ENCODE assay signal across 8 cellular contexts in the genomic region with DNA sequence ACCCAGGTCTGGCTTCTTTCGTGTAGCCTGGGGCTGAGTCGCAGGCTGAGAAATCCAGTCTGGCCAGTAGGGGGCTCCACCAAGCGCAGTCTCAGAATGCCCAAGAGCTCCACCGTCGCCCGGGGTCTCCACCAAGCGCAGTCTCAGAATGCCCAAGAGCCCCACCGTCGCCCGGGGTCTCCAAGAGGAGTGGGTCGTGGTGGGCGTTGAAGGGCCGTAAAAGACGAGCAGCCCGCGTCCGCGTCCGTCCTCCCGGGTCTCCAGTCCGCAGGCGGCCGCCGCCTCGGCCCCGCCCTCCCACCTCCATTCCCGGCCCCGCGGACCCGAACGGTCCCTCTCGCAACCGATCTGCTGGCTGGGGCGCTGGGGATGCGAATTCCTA. TPM values are rescaled to one million over a fixed set of nuclear protein-coding genes. Genes with fewer than 3 reads are reported as not detected.
DNase-seq lines count a peak whose midpoint lies in the region; TF ChIP-seq lines count a peak whose summit lies in the region.

No MANE protein-coding gene starts in this region.

- H3K9me3 ChIP-seq in SU-DHL-6 (ENCODE audit: insufficient read depth, low read length), result no peaks in the 10 kb centered on the region
- H3K9me3 ChIP-seq in tibial nerve, result no peaks in the 10 kb centered on the region

- DNase-seq in HCEC 1CT (peak; percentile 82), M059J (ENCODE audit: low read depth) (peak; percentile 84), cardiac septum (ENCODE audit: low spot score) (peak; percentile 95), pons (ENCODE audit: low spot score) (peak; percentile 82), tibial nerve (ENCODE audit: low spot score in 2 of 2) (peak; percentile 85 to 92)
- DNase-seq in activated naive CD8-positive, alpha-beta T cell treated with anti-CD3 and anti-CD28 coated beads, Interleukin-2, amount 50 U/mL, for 16 hours (ENCODE audit: low read depth, low spot score), result peak; percentile 72

- intact Hi-C loops in cardiac septum (cut with DNase I), result loop anchor here (5.0 to 10.0 kb wide), 3 partner anchors 93 to 525 kb away; partner anchors contain the start of genes CASP2 and TCAF1

- no peaks in the 10 kb centered on the region for H4K20me1 ChIP-seq in SU-DHL-6 (ENCODE audit: low read depth, low read length)

- H3K4me2 ChIP-seq in SU-DHL-6 (ENCODE audit: low read depth, low read length, poor library complexity, severe bottlenecking), result peak overlapping the region; percentile 77

- no peak for TF ChIP-seq POLR2A in tibial nerve (IDR thresholded peaks at IDR 0.05)

- peak; percentile 84 for TF ChIP-seq CTCF in SU-DHL-6 (IDR thresholded peaks at IDR 0.05; ENCODE audit: insufficient read depth, low read length, poor library complexity, severe bottlenecking)
- peak; percentile 84 to 95 (median 92) for TF ChIP-seq CTCF in tibial nerve (IDR thresholded peaks at IDR 0.05)

- no peak for TF ChIP-seq EP300 in tibial nerve (IDR thresholded peaks at IDR 0.05)

- no peaks in the 10 kb centered on the region for H3K27me3 ChIP-seq in SU-DHL-6 (ENCODE audit: low read length)
- no peaks in the 10 kb centered on the region for H3K27me3 ChIP-seq in tibial nerve

- H3K4me1 ChIP-seq in tibial nerve, result peaks cover 0 to 57% (median 36%) of the 10 kb centered on the region in 4 donors

- no peaks in the 10 kb centered on the region for H3K36me3 ChIP-seq in SU-DHL-6 (ENCODE audit: low read length)
- H3K36me3 ChIP-seq in tibial nerve, result no peaks in the 10 kb centered on the region

- H3K9ac ChIP-seq in SU-DHL-6 (ENCODE audit: low read length), result peak overlapping the region; percentile 69

- H2AFZ ChIP-seq in SU-DHL-6 (ENCODE audit: low read depth, low read length, severe bottlenecking), result peak overlapping the region; percentile 95

- 0 to 1% methylated on average over 18 to 24 of the region's 35 CpGs for WGBS in tibial nerve, 2 donors

- H3K79me2 ChIP-seq in SU-DHL-6 (ENCODE audit: insufficient read depth, low read length), result no peaks in the 10 kb centered on the region

- H3K4me3 ChIP-seq in GM08714 (ENCODE audit: low read length) (peak overlapping the region; percentile 95), SU-DHL-6 (ENCODE audit: insufficient read depth, low read length, poor library complexity, severe bottlenecking) (peak overlapping the region; percentile 65), tibial nerve (peak overlapping the region; percentile 70 to 94 (median 84))

- no peak overlapping the region for H3K27ac ChIP-seq in SU-DHL-6 (ENCODE audit: low read depth, low read length)
- H3K27ac ChIP-seq in tibial nerve, result peak overlapping the region; percentile 89 to 99 (median 97)

- no peaks in the 10 kb centered on the region for H3K9me2 ChIP-seq in SU-DHL-6 (replicated peaks; ENCODE audit: insufficient read depth, low read length)

- H3F3A ChIP-seq in SU-DHL-6 (ENCODE audit: insufficient read depth), result no peaks in the 10 kb centered on the region

RNA-seq across cellular contexts. Expression of gene ZYX, which starts 0.9 kb away (rescaled TPM):
- 75.9 and 108 TPM in 2 replicates for total RNA-seq in M059J (2014; rRNA removed; shearing (Covaris generic))
- total RNA-seq in cardiac septum (126 TPM), tibial nerve (10 to 100 TPM; 57.5 to 96.9 (median 72.7) TPM)

RNA-seq across cellular contexts. Expression of gene FAM131B, which starts 17.7 kb away (rescaled TPM):
- total RNA-seq in M059J (2014; rRNA removed; shearing (Covaris generic)), result 0.79 and 1.5 TPM in 2 replicates
- 0.19 TPM for total RNA-seq in cardiac septum
- 1 to 10 TPM; 1.2 to 9.0 (median 1.5) TPM for total RNA-seq in tibial nerve

RNA-seq across cellular contexts. Expression of gene EPHA1, which starts 28.4 kb away (rescaled TPM):
- total RNA-seq in M059J (2014; rRNA removed; shearing (Covaris generic)), result 0.20 and 0.30 TPM in 2 replicates
- total RNA-seq in cardiac septum (not detected), tibial nerve (1 to 10 TPM in 1 of 4 donors, under 1 TPM in 1, not detected in 2; 0.87 to 3.6 TPM)
